In genomic region chr10:3105166-3105565, GRCh38 we compare ENCODE assay signal across 16 cellular contexts. TPM values are rescaled to one million over a fixed set of nuclear protein-coding genes. Genes with fewer than 3 reads are reported as not detected.
DNase-seq lines count a peak whose midpoint lies in the region; ATAC-seq and TF ChIP-seq lines count a peak whose summit lies in the region.
"Had no signal": no experiment of that assay in that cellular context is flagged by ENCODE, and none has a peak within 500 bp of the region (broad histone marks: within the 10 kb centered on the region; RNA-seq: fewer than 3 reads in every experiment).

No MANE protein-coding gene starts in this region.

- H2AK5ac ChIP-seq in mesenchymal stem cell (ENCODE audit: low read length, severe bottlenecking), result peak overlapping the region; percentile 70

- H3K4me3 Mint-ChIP-seq in chondrocyte (ENCODE audit: unreplicated experiment) (no peak overlapping the region), T-cell (no peak overlapping the region), endodermal cell (no peak overlapping the region)
- H3K4me3 Mint-ChIP-seq in effector memory CD8-positive, alpha-beta T cell, result no peak overlapping the region
- H3K4me3 Mint-ChIP-seq: CD14-positive monocyte had no signal

- 88% methylated on average over 20 of the region's 20 CpGs for WGBS in mesenchymal stem cell
- 88 to 91% methylated on average over 13 to 20 of the region's 20 CpGs for WGBS in endodermal cell (ENCODE audit: insufficient coverage in 1 of 2, insufficient read length in 1 of 2), 2 experiments

- H3K18ac ChIP-seq in mesenchymal stem cell (ENCODE audit: low read depth in 1 of 2, low read length in 2 of 2), result no peak overlapping the region

- H3K9me3 Mint-ChIP-seq in chondrocyte (ENCODE audit: low read depth) (no peaks in the 10 kb centered on the region), T-cell (no peaks in the 10 kb centered on the region), endodermal cell (no peaks in the 10 kb centered on the region)
- no peaks in the 10 kb centered on the region for H3K9me3 Mint-ChIP-seq in effector memory CD8-positive, alpha-beta T cell
- H3K9me3 Mint-ChIP-seq: CD14-positive monocyte had no signal

- H2BK5ac ChIP-seq in mesenchymal stem cell (ENCODE audit: low read depth, low read length, poor library complexity, severe bottlenecking), result no peak overlapping the region

- no peak for TF ChIP-seq CTCF in left ventricle myocardium inferior (IDR thresholded peaks at IDR 0.05; ENCODE audit: borderline replicate concordance)
- no peak for TF ChIP-seq CTCF in chondrocyte (IDR thresholded peaks at IDR 0.05)
- TF ChIP-seq CTCF in thoracic aorta (IDR thresholded peaks at IDR 0.05), result no peak
- no peak for TF ChIP-seq CTCF in endodermal cell (conservative IDR thresholded peaks at IDR 0.05)

- H3K27me3 Mint-ChIP-seq in chondrocyte (ENCODE audit: low read depth) (no peaks in the 10 kb centered on the region), T-cell (no peaks in the 10 kb centered on the region), endodermal cell (ENCODE audit: insufficient read depth) (no peaks in the 10 kb centered on the region)
- no peaks in the 10 kb centered on the region for H3K27me3 Mint-ChIP-seq in effector memory CD8-positive, alpha-beta T cell

- no peak overlapping the region for H2AFZ ChIP-seq in mesenchymal stem cell (ENCODE audit: low read depth, low read length)
- H2AFZ ChIP-seq: GM23248 had no signal

- peaks cover 27% of the 10 kb centered on the region for H3K79me1 ChIP-seq in mesenchymal stem cell (replicated peaks; ENCODE audit: low read length, poor library complexity, severe bottlenecking)

- H2BK12ac ChIP-seq in mesenchymal stem cell (ENCODE audit: low read length in 2 of 2), result no peak overlapping the region

- H4K8ac ChIP-seq in mesenchymal stem cell (ENCODE audit: low read length), result no peak overlapping the region

- DNase-seq in left ventricle myocardium inferior, result no peak
- DNase-seq in left ventricle myocardium superior, result no peak
- peak; percentile 65 for DNase-seq in chondrocyte (ENCODE audit: low spot score)
- DNase-seq in mesenchymal stem cell, result no peak
- DNase-seq in thoracic aorta (ENCODE audit: low spot score), result no peak
- no peak for DNase-seq in T-cell
- DNase-seq in effector memory CD8-positive, alpha-beta T cell, result no peak
- no peak for DNase-seq in endodermal cell
- DNase-seq: DMS 273 treated with DMSO at 0.1 percent for 48 hours, GM23248, KG1, NCI-H1417 treated with DMSO at 0.1 percent for 48 hours, NCI-H1930, NCI-H446, NCI-H69 had no signal

- H3K23ac ChIP-seq in mesenchymal stem cell (ENCODE audit: low read length in 2 of 2), result no peak overlapping the region

- peaks cover 59% of the 10 kb centered on the region for H3K36me3 ChIP-seq in left ventricle myocardium inferior
- peaks cover 54 to 62% of the 10 kb centered on the region in 2 experiments for H3K36me3 ChIP-seq in mesenchymal stem cell (ENCODE audit: control insufficient read depth in 1 of 2, insufficient read depth in 2 of 2, low read depth in 1 of 2, low read length in 2 of 2)
- H3K36me3 ChIP-seq in thoracic aorta, result peaks cover 15% of the 10 kb centered on the region
- peaks cover 12% of the 10 kb centered on the region for H3K36me3 ChIP-seq in endodermal cell (ENCODE audit: control insufficient read depth, insufficient read depth, low read length)

- H3K27ac Mint-ChIP-seq in chondrocyte (ENCODE audit: unreplicated experiment) (no peak overlapping the region), T-cell (no peak overlapping the region), endodermal cell (no peak overlapping the region)
- no peak overlapping the region for H3K27ac Mint-ChIP-seq in effector memory CD8-positive, alpha-beta T cell

- H3K9ac ChIP-seq in mesenchymal stem cell (ENCODE audit: low read length), result no peak overlapping the region
- H3K9ac ChIP-seq in endodermal cell (ENCODE audit: extremely low read depth, low read length, poor library complexity, severe bottlenecking), result no peak overlapping the region
- H3K9ac ChIP-seq: GM23248 had no signal

- H2BK15ac ChIP-seq in mesenchymal stem cell (ENCODE audit: low read depth, poor library complexity, severe bottlenecking), result no peak overlapping the region

- H3K36me3 Mint-ChIP-seq in chondrocyte (ENCODE audit: low read depth) (peaks cover 39% of the 10 kb centered on the region), T-cell (peaks cover 61% of the 10 kb centered on the region), endodermal cell (ENCODE audit: low read depth) (peaks cover 72% of the 10 kb centered on the region)
- peaks cover 48% of the 10 kb centered on the region for H3K36me3 Mint-ChIP-seq in effector memory CD8-positive, alpha-beta T cell (ENCODE audit: insufficient read depth)

- no peak overlapping the region for H2BK120ac ChIP-seq in mesenchymal stem cell (ENCODE audit: low read depth, low read length)

- peaks cover 24% of the 10 kb centered on the region for H3K4me1 Mint-ChIP-seq in chondrocyte (ENCODE audit: low read depth)
- no peaks in the 10 kb centered on the region for H3K4me1 Mint-ChIP-seq in T-cell
- no peaks in the 10 kb centered on the region for H3K4me1 Mint-ChIP-seq in effector memory CD8-positive, alpha-beta T cell (ENCODE audit: low read depth in 2 of 2)
- H3K4me1 Mint-ChIP-seq in endodermal cell, result peaks cover 3% of the 10 kb centered on the region
- H3K4me1 Mint-ChIP-seq: CD14-positive monocyte had no signal

- H3K4me1 ChIP-seq in left ventricle myocardium inferior (peaks cover 55% of the 10 kb centered on the region), mesenchymal stem cell (ENCODE audit: control insufficient read depth, insufficient read depth, low read depth, low read length) (peaks cover 40% of the 10 kb centered on the region), thoracic aorta (ENCODE audit: control insufficient read depth in 1 of 2, low read depth in 2 of 2) (peaks cover 30 to 50% of the 10 kb centered on the region in 2 donors), endodermal cell (ENCODE audit: control insufficient read depth, insufficient read depth, low read length) (no peaks in the 10 kb centered on the region)

- ATAC-seq in left ventricle myocardium superior (no peak), thoracic aorta (ENCODE audit: insufficient number of reproducible peaks, low FRiP score, low read depth) (no peak), T-cell (replicated peaks in 1 of 4) (no peak)
- no peak for ATAC-seq in effector memory CD8-positive, alpha-beta T cell (replicated peaks)

- H3K27me3 ChIP-seq in left ventricle myocardium inferior (ENCODE audit: low read depth) (no peaks in the 10 kb centered on the region), mesenchymal stem cell (ENCODE audit: control insufficient read depth in 1 of 2, insufficient read depth in 1 of 2, low read length in 2 of 2) (no peaks in the 10 kb centered on the region), thoracic aorta (replicated peaks; ENCODE audit: insufficient read depth) (no peaks in the 10 kb centered on the region), endodermal cell (ENCODE audit: control insufficient read depth, insufficient read depth, low read length, poor library complexity, severe bottlenecking) (no peaks in the 10 kb centered on the region)

- no peak overlapping the region for H3K4me2 ChIP-seq in mesenchymal stem cell (ENCODE audit: low read length, poor library complexity, severe bottlenecking)

- H3K9me3 ChIP-seq in left ventricle myocardium inferior (replicated peaks) (no peaks in the 10 kb centered on the region), mesenchymal stem cell (ENCODE audit: control insufficient read depth, low read length) (no peaks in the 10 kb centered on the region), thoracic aorta (no peaks in the 10 kb centered on the region), endodermal cell (ENCODE audit: control insufficient read depth, low read length) (no peaks in the 10 kb centered on the region)

- CTCF ChIA-PET in T-cell (lab: Charles Lee), result no interaction called here

- H3K27ac ChIP-seq in left ventricle myocardium inferior (replicated peaks) (peak overlapping the region; percentile 71), mesenchymal stem cell (ENCODE audit: low read length, poor library complexity, severe bottlenecking) (no peak overlapping the region), thoracic aorta (peak overlapping the region; percentile 56 to 91), endodermal cell (ENCODE audit: low read depth, low read length) (no peak overlapping the region)
- H3K27ac ChIP-seq: GM23248 had no signal

- no peak overlapping the region for H3K4ac ChIP-seq in mesenchymal stem cell (ENCODE audit: low read depth in 1 of 2, low read length in 2 of 2)

- intact Hi-C loops in left ventricle myocardium inferior (cut with micrococcal nuclease), result no loop called here
- intact Hi-C loops in left ventricle myocardium superior (cut with micrococcal nuclease), result no loop called here

- H3K4me3 ChIP-seq in left ventricle myocardium inferior (no peak overlapping the region), mesenchymal stem cell (ENCODE audit: insufficient read depth in 1 of 2, low read depth in 1 of 2, low read length in 2 of 2) (no peak overlapping the region), thoracic aorta (peak overlapping the region; percentile 36), endodermal cell (ENCODE audit: low read length) (no peak overlapping the region)
- H3K4me3 ChIP-seq: GM23248 had no signal

- no peak overlapping the region for H3K14ac ChIP-seq in mesenchymal stem cell (ENCODE audit: low read length in 2 of 2)

- H4K91ac ChIP-seq in mesenchymal stem cell (ENCODE audit: low read length), result no peak overlapping the region

- POLR2A ChIA-PET in T-cell (lab: Charles Lee), result no interaction called here

RNA-seq across cellular contexts. Expression of gene PFKP, which starts 37.8 kb away (rescaled TPM):
- total RNA-seq in left ventricle myocardium inferior, result 206 TPM
- total RNA-seq in left ventricle myocardium superior, result 178 TPM
- total RNA-seq in chondrocyte, result 151 to 188 TPM (median 182 TPM) in 3 replicates
- polyA plus RNA-seq in mesenchymal stem cell (2013, experiment 1 of 2), result 57.2 TPM
- polyA plus RNA-seq in mesenchymal stem cell (2013, experiment 2 of 2), result 54.3 TPM
- 100 to 1,000 TPM in 1 of 2 donors, 10 to 100 TPM in 1; 91.4 to 153 TPM for total RNA-seq in thoracic aorta
- 10 to 100 TPM; 60.7 to 84.3 (median 70.2) TPM for total RNA-seq in T-cell
- total RNA-seq in endodermal cell, result 10 to 100 TPM; 58.0 to 82.3 TPM
- polyA plus RNA-seq in endodermal cell (2013, experiment 1 of 2), result 42.3 TPM
- polyA plus RNA-seq in endodermal cell (2013, experiment 2 of 2), result 39.7 TPM

Comparison
In these comparisons a context has a peak if more than half of its experiments do, and no peak if none do; other contexts are left out.
1. H3K27ac ChIP-seq: peak in left ventricle myocardium inferior (single experiment) and thoracic aorta (2 of 2); none in mesenchymal stem cell (single experiment) and endodermal cell (single experiment).